1 cellular context compared by ENCODE assay signal in the genomic region with DNA sequence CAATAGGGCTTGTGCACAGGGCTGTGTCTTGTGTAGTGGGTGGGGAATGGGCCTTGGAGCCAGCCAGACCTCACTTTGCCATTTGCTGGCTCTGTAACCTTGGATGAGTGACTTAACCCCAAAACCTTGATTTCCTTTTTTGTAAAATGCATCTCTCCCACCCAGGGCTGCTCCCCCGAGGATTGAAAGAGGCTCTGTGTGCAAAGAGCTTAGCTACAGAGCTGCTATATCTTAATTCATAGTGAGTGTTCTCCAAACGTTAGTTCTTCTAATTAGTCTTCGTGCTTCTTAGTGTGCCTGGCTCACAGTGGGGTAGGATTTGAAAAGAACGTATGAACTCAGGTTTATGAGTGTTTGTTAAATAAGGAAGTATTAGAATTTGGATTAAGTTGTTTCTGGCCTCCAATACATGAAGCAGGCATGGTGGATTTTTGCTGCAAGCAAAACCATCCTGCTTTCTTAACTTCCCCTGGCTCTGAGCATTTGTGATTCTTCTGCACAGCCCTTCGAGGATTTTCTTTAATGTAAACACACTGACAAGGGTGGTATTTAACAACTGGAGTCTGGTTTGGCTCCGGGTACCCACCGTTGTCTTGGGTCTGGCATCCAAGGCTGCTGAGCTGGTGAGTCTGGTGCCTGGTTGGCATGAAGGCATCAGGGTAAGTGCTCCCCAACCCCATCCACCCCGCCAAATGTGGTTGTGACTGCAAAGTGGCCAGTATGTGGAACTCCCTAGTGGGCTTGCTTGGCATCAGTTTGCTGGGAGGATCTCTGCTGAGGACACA.
TF ChIP-seq lines count a peak whose summit lies in the region.

No MANE protein-coding gene starts in this region.

TF ChIP-seq in HEK293, 187 proteins besides CTCF, POLR2A, EP300 and RAD21:
- TF ChIP-seq, protein P1, sequence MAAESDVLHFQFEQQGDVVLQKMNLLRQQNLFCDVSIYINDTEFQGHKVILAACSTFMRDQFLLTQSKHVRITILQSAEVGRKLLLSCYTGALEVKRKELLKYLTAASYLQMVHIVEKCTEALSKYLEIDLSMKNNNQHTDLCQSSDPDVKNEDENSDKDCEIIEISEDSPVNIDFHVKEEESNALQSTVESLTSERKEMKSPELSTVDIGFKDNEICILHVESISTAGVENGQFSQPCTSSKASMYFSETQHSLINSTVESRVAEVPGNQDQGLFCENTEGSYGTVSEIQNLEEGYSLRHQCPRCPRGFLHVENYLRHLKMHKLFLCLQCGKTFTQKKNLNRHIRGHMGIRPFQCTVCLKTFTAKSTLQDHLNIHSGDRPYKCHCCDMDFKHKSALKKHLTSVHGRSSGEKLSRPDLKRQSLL (tag by site-specific recombination; IDR thresholded peaks at IDR 0.05): no peak
- TF ChIP-seq, protein P2, sequence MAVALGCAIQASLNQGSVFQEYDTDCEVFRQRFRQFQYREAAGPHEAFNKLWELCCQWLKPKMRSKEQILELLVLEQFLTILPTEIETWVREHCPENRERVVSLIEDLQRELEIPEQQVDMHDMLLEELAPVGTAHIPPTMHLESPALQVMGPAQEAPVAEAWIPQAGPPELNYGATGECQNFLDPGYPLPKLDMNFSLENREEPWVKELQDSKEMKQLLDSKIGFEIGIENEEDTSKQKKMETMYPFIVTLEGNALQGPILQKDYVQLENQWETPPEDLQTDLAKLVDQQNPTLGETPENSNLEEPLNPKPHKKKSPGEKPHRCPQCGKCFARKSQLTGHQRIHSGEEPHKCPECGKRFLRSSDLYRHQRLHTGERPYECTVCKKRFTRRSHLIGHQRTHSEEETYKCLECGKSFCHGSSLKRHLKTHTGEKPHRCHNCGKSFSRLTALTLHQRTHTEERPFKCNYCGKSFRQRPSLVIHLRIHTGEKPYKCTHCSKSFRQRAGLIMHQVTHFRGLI (tag by site-specific recombination; IDR thresholded peaks at IDR 0.05): no peak
- no peak for TF ChIP-seq ZNF670 (tag by site-specific recombination; IDR thresholded peaks at IDR 0.05; ENCODE audit: low read depth)
- no peak for TF ChIP-seq ZNF792 (tag by site-specific recombination; IDR thresholded peaks at IDR 0.05)
- 0 out of 2 replicates have a peak, but pooled peaks have one; percentile 30 for TF ChIP-seq GLIS1 (tag by site-specific recombination; IDR thresholded peaks at IDR 0.05)
- TF ChIP-seq ZBTB1 (tag by site-specific recombination; IDR thresholded peaks at IDR 0.05): no peak
- TF ChIP-seq ZNF600 (tag by site-specific recombination; IDR thresholded peaks at IDR 0.05): no peak
